In genomic region chr1:210328032-210328745, GRCh38 we compare ENCODE assay signal across 8 cellular contexts. TPM values are rescaled to one million over a fixed set of nuclear protein-coding genes. Genes with fewer than 3 reads are reported as not detected.
DNase-seq lines count a peak whose midpoint lies in the region; ATAC-seq and TF ChIP-seq lines count a peak whose summit lies in the region.

No MANE protein-coding gene starts in this region.

- BruUV-seq in MCF 10A (replicated peaks; lab: Mats Ljungman, UMichigan) = no TSS peak

- H3K27me3 ChIP-seq in BE2C = no peaks in the 10 kb centered on the region
- H3K27me3 ChIP-seq in HUES6 (ENCODE audit: control insufficient read depth, insufficient read depth, low read length) = peaks cover 68% of the 10 kb centered on the region
- no peaks in the 10 kb centered on the region for H3K27me3 ChIP-seq in tibial nerve

- H3K4me1 ChIP-seq in BE2C (peaks cover 7% of the 10 kb centered on the region), HUES6 (ENCODE audit: control insufficient read depth, insufficient read depth, low read length) (peaks cover 8% of the 10 kb centered on the region; the same call in 1 of the 2 replicates), tibial nerve (peaks cover 0 to 23% (median 4%) of the 10 kb centered on the region in 4 donors)

- peak overlapping the region; percentile 87 for H3K27ac Mint-ChIP-seq in MCF 10A (ENCODE audit: low read depth, unreplicated experiment)

- no peaks in the 10 kb centered on the region for H3K9me3 ChIP-seq in BE2C
- H3K9me3 ChIP-seq in HUES6 (ENCODE audit: control insufficient read depth, insufficient read depth, low read depth, low read length) = no peaks in the 10 kb centered on the region
- peaks cover 0 to 15% (median 0%) of the 10 kb centered on the region in 4 donors for H3K9me3 ChIP-seq in tibial nerve

- no peaks in the 10 kb centered on the region for H3K36me3 ChIP-seq in BE2C
- no peaks in the 10 kb centered on the region for H3K36me3 ChIP-seq in HUES6 (ENCODE audit: control insufficient read depth, insufficient read depth, low read length)
- H3K36me3 ChIP-seq in tibial nerve = no peaks in the 10 kb centered on the region

- no peak for TF ChIP-seq EP300 in tibial nerve (IDR thresholded peaks at IDR 0.05)

- no peak for ATAC-seq in HG02610 (IDR thresholded peaks at IDR 0.05; ENCODE audit: unreplicated experiment)
- no peak for ATAC-seq in HG03108 (IDR thresholded peaks at IDR 0.05; ENCODE audit: unreplicated experiment)

- TF ChIP-seq CTCF in BE2C (IDR thresholded peaks at IDR 0.05; ENCODE audit: low read depth, low read length) (no peak), MCF 10A (IDR thresholded peaks at IDR 0.05; ENCODE audit: unreplicated experiment) (no peak), lower leg skin (IDR thresholded peaks at IDR 0.05) (no peak), tibial nerve (IDR thresholded peaks at IDR 0.05) (no peak)

- 14 to 15% methylated on average over 16 to 19 of the region's 19 CpGs for WGBS in lower leg skin, 2 donors
- WGBS in tibial nerve, 2 donors = 24 to 25% methylated on average over 19 of the region's 19 CpGs

- H3K9ac ChIP-seq in HUES6 (ENCODE audit: low read length) = peak overlapping the region; percentile 88

- intact Hi-C loops in MCF 10A (cut with micrococcal nuclease) (no loop called here), lower leg skin (cut with DNase I; ENCODE audit: low total_unique reads) (no loop called here)

- H3K9me3 Mint-ChIP-seq in MCF 10A (ENCODE audit: unreplicated experiment) = peaks cover 16% of the 10 kb centered on the region

- no peaks in the 10 kb centered on the region for H3K36me3 Mint-ChIP-seq in MCF 10A (ENCODE audit: insufficient read depth, unreplicated experiment)

- peak overlapping the region; percentile 81 for H3K4me3 Mint-ChIP-seq in MCF 10A (ENCODE audit: unreplicated experiment)

- peaks cover 25% of the 10 kb centered on the region for H3K4me1 Mint-ChIP-seq in MCF 10A (ENCODE audit: insufficient read depth, unreplicated experiment)

- TF ChIP-seq POLR2A in lower leg skin (IDR thresholded peaks at IDR 0.05) = no peak
- TF ChIP-seq POLR2A in tibial nerve (IDR thresholded peaks at IDR 0.05) = no peak

- peak; percentile 20 for DNase-seq in BE2C
- DNase-seq in MCF 10A (ENCODE audit: unreplicated experiment) = no peak
- no peak for DNase-seq in lower leg skin (ENCODE audit: low spot score in 2 of 2)
- DNase-seq in tibial nerve (ENCODE audit: low spot score in 2 of 2) = no peak
- DNase-seq in NOMO-1 (lab: John Stamatoyannopoulos, UW; ENCODE audit: unreplicated experiment in 2 of 2) = no peak

- H3K27ac ChIP-seq in HUES6 (ENCODE audit: low read depth, low read length) (no peak overlapping the region), tibial nerve (peak overlapping the region; percentile 91 to 98 (median 94))

- H3K4me3 ChIP-seq in BE2C (ENCODE audit: low read depth, low read length) (peak overlapping the region; percentile 88), HUES6 (ENCODE audit: low read depth, low read length) (peak overlapping the region; percentile 96), lower leg skin (ENCODE audit: low read depth, poor library complexity, severe bottlenecking) (peak overlapping the region; percentile 46), tibial nerve (peak overlapping the region; percentile 73 to 96 (median 81))

- CTCF ChIA-PET in MCF 10A (lab: Yijun Ruan, JAX) = interaction anchor here (0.5 to 15.8 kb wide), 12 partner anchors 11 to 966 kb away, joined by 3 to 216 read pairs (median 6); no protein-coding TSS in a partner anchor

- POLR2A ChIA-PET in MCF 10A (lab: Yijun Ruan, JAX) = interaction anchor here (0.6 to 5.5 kb wide), 23 partner anchors 8 to 1583 kb away, joined by 3 to 42 read pairs (median 4); partner anchors contain the start of gene RCOR3

- H3K27me3 Mint-ChIP-seq in MCF 10A (ENCODE audit: insufficient read depth, unreplicated experiment) = no peaks in the 10 kb centered on the region

RNA-seq across cellular contexts. Expression of gene HHAT, which starts 0.5 kb away (rescaled TPM):
- 10.9 TPM for polyA plus RNA-seq in BE2C (2012; ENCODE audit: insufficient read depth, insufficient read length, low read depth)
- 4.6 and 4.9 TPM in 2 replicates for total RNA-seq in MCF 10A (2022)
- 1 to 10 TPM; 4.6 to 8.8 (median 6.7) TPM for total RNA-seq in lower leg skin
- total RNA-seq in tibial nerve = 1 to 10 TPM; 4.8 to 5.9 (median 5.3) TPM

Comparison
In these comparisons a context has a peak if more than half of its experiments do, and no peak if none do; other contexts are left out.
1. H3K4me3 ChIP-seq: peak in every context shown above with its lines; median percentile 96 in HUES6; 88 in BE2C; 81 in tibial nerve; 46 in lower leg skin.